In genomic region chr9:113221800-113222481, GRCh38 we compare ENCODE assay signal across 1 cellular context.
A peak's percentile ranks its signal among the peaks of the same experiment; 100 is the strongest.
TF ChIP-seq lines count a peak whose summit lies in the region.

No MANE protein-coding gene starts in this region.

TF ChIP-seq in K562, 482 proteins besides CTCF, POLR2A, EP300 and RAD21 (continues in another document):
- TF ChIP-seq TARDBP (IDR thresholded peaks at IDR 0.05), result no peak
- no peak for TF ChIP-seq RHOXF2B (CRISPR knock-in tag; conservative IDR thresholded peaks at IDR 0.05)
- no peak for TF ChIP-seq NCOA6 (IDR thresholded peaks at IDR 0.05)
- no peak for TF ChIP-seq ZNF277 (CRISPR knock-in tag; IDR thresholded peaks at IDR 0.05; ENCODE audit: borderline replicate concordance)
- no peak for TF ChIP-seq ZNF639 (CRISPR knock-in tag; conservative IDR thresholded peaks at IDR 0.05 in 1 of 2, IDR thresholded peaks at IDR 0.05 in 1 of 2)
- no peak for TF ChIP-seq RBM25 (IDR thresholded peaks at IDR 0.05; ENCODE audit: low read depth, low read length, severe bottlenecking)
- TF ChIP-seq ZNF57 (CRISPR knock-in tag; IDR thresholded peaks at IDR 0.05), result no peak
- TF ChIP-seq E2F6 (IDR thresholded peaks at IDR 0.05; ENCODE audit: borderline replicate concordance in 1 of 2, extremely low read depth in 1 of 2, insufficient read depth in 1 of 2, insufficient read length in 1 of 2, low read depth in 1 of 2, low read length in 1 of 2, poor library complexity in 1 of 2, severe bottlenecking in 1 of 2), result no peak
- peak; percentile 12 for TF ChIP-seq TBP (optimal IDR thresholded peaks at IDR 0.05; ENCODE audit: low read depth, low read length)
- 0 out of 2 replicates have a peak, but pooled peaks have one; percentile 6 for TF ChIP-seq ZBTB9 (CRISPR knock-in tag; IDR thresholded peaks at IDR 0.05)
- TF ChIP-seq NKRF (IDR thresholded peaks at IDR 0.05; ENCODE audit: borderline replicate concordance), result 0 out of 2 replicates have a peak, but pooled peaks have one; percentile 2
- TF ChIP-seq E4F1 (CRISPR knock-in tag; IDR thresholded peaks at IDR 0.05; ENCODE audit: borderline replicate concordance), result no peak
- no peak for TF ChIP-seq ADNP (tag; IDR thresholded peaks at IDR 0.05)
- no peak for TF ChIP-seq WHSC1 (IDR thresholded peaks at IDR 0.05; ENCODE audit: low read length)
- TF ChIP-seq ZSCAN32 (CRISPR knock-in tag; IDR thresholded peaks at IDR 0.05), result no peak
- no peak for TF ChIP-seq MBD2 (IDR thresholded peaks at IDR 0.05; ENCODE audit: borderline replicate concordance, low read depth)
- no peak for TF ChIP-seq HMG20A (CRISPR knock-in tag; conservative IDR thresholded peaks at IDR 0.05)
- TF ChIP-seq, protein P1, sequence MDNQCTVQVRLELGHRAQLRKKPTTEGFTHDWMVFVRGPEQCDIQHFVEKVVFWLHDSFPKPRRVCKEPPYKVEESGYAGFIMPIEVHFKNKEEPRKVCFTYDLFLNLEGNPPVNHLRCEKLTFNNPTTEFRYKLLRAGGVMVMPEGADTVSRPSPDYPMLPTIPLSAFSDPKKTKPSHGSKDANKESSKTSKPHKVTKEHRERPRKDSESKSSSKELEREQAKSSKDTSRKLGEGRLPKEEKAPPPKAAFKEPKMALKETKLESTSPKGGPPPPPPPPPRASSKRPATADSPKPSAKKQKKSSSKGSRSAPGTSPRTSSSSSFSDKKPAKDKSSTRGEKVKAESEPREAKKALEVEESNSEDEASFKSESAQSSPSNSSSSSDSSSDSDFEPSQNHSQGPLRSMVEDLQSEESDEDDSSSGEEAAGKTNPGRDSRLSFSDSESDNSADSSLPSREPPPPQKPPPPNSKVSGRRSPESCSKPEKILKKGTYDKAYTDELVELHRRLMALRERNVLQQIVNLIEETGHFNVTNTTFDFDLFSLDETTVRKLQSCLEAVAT (IDR thresholded peaks at IDR 0.05), result no peak
- TF ChIP-seq, protein P2, sequence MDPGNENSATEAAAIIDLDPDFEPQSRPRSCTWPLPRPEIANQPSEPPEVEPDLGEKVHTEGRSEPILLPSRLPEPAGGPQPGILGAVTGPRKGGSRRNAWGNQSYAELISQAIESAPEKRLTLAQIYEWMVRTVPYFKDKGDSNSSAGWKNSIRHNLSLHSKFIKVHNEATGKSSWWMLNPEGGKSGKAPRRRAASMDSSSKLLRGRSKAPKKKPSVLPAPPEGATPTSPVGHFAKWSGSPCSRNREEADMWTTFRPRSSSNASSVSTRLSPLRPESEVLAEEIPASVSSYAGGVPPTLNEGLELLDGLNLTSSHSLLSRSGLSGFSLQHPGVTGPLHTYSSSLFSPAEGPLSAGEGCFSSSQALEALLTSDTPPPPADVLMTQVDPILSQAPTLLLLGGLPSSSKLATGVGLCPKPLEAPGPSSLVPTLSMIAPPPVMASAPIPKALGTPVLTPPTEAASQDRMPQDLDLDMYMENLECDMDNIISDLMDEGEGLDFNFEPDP (CRISPR knock-in tag; IDR thresholded peaks at IDR 0.05), result no peak
- TF ChIP-seq CBFB (CRISPR knock-in tag; IDR thresholded peaks at IDR 0.05), result no peak
- no peak for TF ChIP-seq RREB1 (CRISPR knock-in tag; IDR thresholded peaks at IDR 0.05)
- TF ChIP-seq KAT8 (IDR thresholded peaks at IDR 0.05; ENCODE audit: low read depth), result no peak
